Comparison of ENCODE assay signal across 8 cellular contexts in the genomic region with DNA sequence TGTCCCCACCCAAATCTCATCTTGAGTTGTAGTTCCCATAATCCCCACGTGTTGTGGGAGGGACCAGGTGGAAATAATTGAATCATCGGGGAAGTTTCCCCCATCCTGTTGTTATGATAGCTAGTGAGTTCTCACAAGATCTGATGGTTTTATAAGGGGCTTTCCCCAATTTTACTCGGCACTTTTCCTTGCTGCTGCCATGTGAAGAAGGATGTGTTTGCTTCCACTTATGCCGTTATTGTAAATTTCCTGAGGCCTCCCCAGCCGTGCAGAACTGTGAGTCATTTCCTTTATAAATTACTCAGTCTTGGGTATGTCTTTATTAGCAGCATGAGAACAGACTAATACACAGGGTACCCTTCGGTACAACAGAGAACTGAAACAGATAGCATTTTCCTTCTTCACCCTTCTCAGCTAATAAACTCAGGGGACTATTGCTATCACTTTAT. TPM values are rescaled to one million over a fixed set of nuclear protein-coding genes. Genes with fewer than 3 reads are reported as not detected.
DNase-seq lines count a peak whose midpoint lies in the region; ATAC-seq and TF ChIP-seq lines count a peak whose summit lies in the region.
"Not testable (repeated sequence)": the region's sequence is repeated elsewhere in the genome, so short reads cannot be mapped to it uniquely, and the experiment has no call there.

No MANE protein-coding gene starts in this region.

- H3K4me3 ChIP-seq in A673 (ENCODE audit: low read depth, low read length, poor library complexity, severe bottlenecking): not testable (repeated sequence)

- H3K27me3 Mint-ChIP-seq in activated naive CD8-positive, alpha-beta T cell treated with anti-CD3 and anti-CD28 coated beads, Interleukin-2, amount 10 ng/mL, durations not matched to agents 7 days and 5 days: not testable (repeated sequence)

- H3K4me1 ChIP-seq in A673 (ENCODE audit: insufficient read depth, low read length, poor library complexity, severe bottlenecking): not testable (repeated sequence)

- H3K9me3 Mint-ChIP-seq in activated naive CD8-positive, alpha-beta T cell treated with anti-CD3 and anti-CD28 coated beads, Interleukin-2, amount 10 ng/mL, durations not matched to agents 7 days and 5 days: peaks cover 21% of the 10 kb centered on the region

- H3K27me3 ChIP-seq in A673 (replicated peaks; ENCODE audit: insufficient read depth, low read depth, low read length, poor library complexity): not testable (repeated sequence)

- not testable (repeated sequence) for H3K36me3 ChIP-seq in A673 (ENCODE audit: insufficient read depth, low read length, poor library complexity, severe bottlenecking)

- H3K36me3 Mint-ChIP-seq in activated naive CD8-positive, alpha-beta T cell treated with anti-CD3 and anti-CD28 coated beads, Interleukin-2, amount 10 ng/mL, durations not matched to agents 7 days and 5 days: peaks cover 73% of the 10 kb centered on the region

- CTCF ChIA-PET in A673 (lab: Charles Lee): not testable (repeated sequence)

- DNase-seq in A673 (ENCODE audit: low spot score) (peak; percentile 87), M059J (ENCODE audit: low read depth) (peak; percentile 94), glomerular visceral epithelial cell (ENCODE audit: extremely low spot score) (peak; percentile 84)
- DNase-seq in activated CD4-positive, CD25-positive, alpha-beta regulatory T cell treated with anti-CD3 and anti-CD28 coated beads, Interleukin-2, amount 50 U/mL, for 72 hours: peak; percentile 34
- not testable (repeated sequence) for DNase-seq in activated naive CD8-positive, alpha-beta T cell treated with anti-CD3 and anti-CD28 coated beads, Interleukin-2, amount 10 ng/mL, durations not matched to agents 7 days and 5 days
- peak; percentile 66 for DNase-seq in stimulated activated CD4-positive, alpha-beta T cell treated with anti-CD3 and anti-CD28 coated beads, Interleukin-15, amount 100 ng/mL, for 24 hours

- not testable (repeated sequence) for H3K9me3 ChIP-seq in A673 (ENCODE audit: low read depth, low read length, poor library complexity, severe bottlenecking)

- H3K27ac ChIP-seq in A673 (ENCODE audit: low read depth, low read length, poor library complexity, severe bottlenecking): not testable (repeated sequence)

- peaks cover 34% of the 10 kb centered on the region for H3K4me1 Mint-ChIP-seq in activated naive CD8-positive, alpha-beta T cell treated with anti-CD3 and anti-CD28 coated beads, Interleukin-2, amount 10 ng/mL, durations not matched to agents 7 days and 5 days

- H3K27ac Mint-ChIP-seq in activated naive CD8-positive, alpha-beta T cell treated with anti-CD3 and anti-CD28 coated beads, Interleukin-2, amount 10 ng/mL, durations not matched to agents 7 days and 5 days: peak overlapping the region; percentile 40

- ATAC-seq in GM18519 (IDR thresholded peaks at IDR 0.05; ENCODE audit: low FRiP score, unreplicated experiment) (peak; percentile 87), HG02642 (IDR thresholded peaks at IDR 0.05; ENCODE audit: poor library complexity, unreplicated experiment) (peak; percentile 82)
- ATAC-seq in activated naive CD8-positive, alpha-beta T cell treated with anti-CD3 and anti-CD28 coated beads, Interleukin-2, amount 10 ng/mL, durations not matched to agents 7 days and 5 days (ENCODE audit: low read depth): peak; percentile 74

- intact Hi-C loops in A673 (cut with micrococcal nuclease; ENCODE audit: unreplicated experiment): loop anchor here (1.0 kb wide), 1 partner anchor 10 kb away; no protein-coding TSS in a partner anchor

- POLR2A ChIA-PET in A673 (lab: Charles Lee; ENCODE audit: low non-redundant PET); activated naive CD8-positive, alpha-beta T cell treated with anti-CD3 and anti-CD28 coated beads, Interleukin-2, amount 10 ng/mL, durations not matched to agents 7 days and 5 days (lab: Charles Lee): not testable (repeated sequence)

- BruUV-seq in A673 (replicated peaks; lab: Mats Ljungman, UMichigan): not testable (repeated sequence)

- TF ChIP-seq CTCF in A673 (conservative IDR thresholded peaks at IDR 0.05; ENCODE audit: low read depth, low read length): not testable (repeated sequence)

- peak overlapping the region; percentile 43 for H3K4me3 Mint-ChIP-seq in activated naive CD8-positive, alpha-beta T cell treated with anti-CD3 and anti-CD28 coated beads, Interleukin-2, amount 10 ng/mL, durations not matched to agents 7 days and 5 days

RNA-seq across cellular contexts. Expression of gene GNG2, which starts 45.3 kb away (rescaled TPM):
- 18.9 and 19.3 TPM in 2 replicates for total RNA-seq in A673 (2021)
- total RNA-seq in M059J (2014; rRNA removed; shearing (Covaris generic)): 13.9 and 14.7 TPM in 2 replicates
- 100 to 1,000 TPM; 247 to 253 TPM for total RNA-seq in activated naive CD8-positive, alpha-beta T cell treated with anti-CD3 and anti-CD28 coated beads, Interleukin-2, amount 10 ng/mL, durations not matched to agents 7 days and 5 days

Comparison
In these comparisons a context has a peak if more than half of its experiments do, and no peak if none do; other contexts are left out.
1. RNA of gene GNG2, which starts 45.3 kb away (total RNA-seq): 247 to 253 TPM in activated naive CD8-positive, alpha-beta T cell treated with anti-CD3 and anti-CD28 coated beads, Interleukin-2, amount 10 ng/mL, durations not matched to agents 7 days and 5 days; 18.9 to 19.3 TPM in A673 and 13.9 to 14.7 TPM in M059J; every median in the first group is over 10 times any median in the second.
2. Peak in every context shown above with its lines, with median percentiles within 50 percentile points of each other: ATAC-seq.